ENCODE assay signal across 8 cellular contexts in genomic region chr13:24693862-24694471, GRCh38. TPM values are rescaled to one million over a fixed set of nuclear protein-coding genes. Genes with fewer than 3 reads are reported as not detected.
A peak's percentile ranks its signal among the peaks of the same experiment; 100 is the strongest.
DNase-seq lines count a peak whose midpoint lies in the region; ATAC-seq and TF ChIP-seq lines count a peak whose summit lies in the region.

No MANE protein-coding gene starts in this region.

- H3K27me3 Mint-ChIP-seq in activated CD4-positive, alpha-beta T cell treated with anti-CD3 and anti-CD28 coated beads, Interleukin-2, amount 10 ng/mL, durations not matched to agents 24 days and 14 days, result peaks cover 39% of the 10 kb centered on the region

- ATAC-seq in HG02885 (IDR thresholded peaks at IDR 0.05; ENCODE audit: poor library complexity, unreplicated experiment) (peak; percentile 67), GM19351 (IDR thresholded peaks at IDR 0.05; ENCODE audit: unreplicated experiment) (no peak)

- no peaks in the 10 kb centered on the region for H3F3A ChIP-seq in neural cell (ENCODE audit: insufficient read depth, low read length, poor library complexity, severe bottlenecking)

- peak; percentile 84 for DNase-seq in activated CD4-positive, alpha-beta T cell treated with anti-CD3 and anti-CD28 coated beads, Interleukin-2, amount 10 ng/mL, durations not matched to agents 24 days and 14 days
- DNase-seq in activated CD4-positive, alpha-beta T cell treated with anti-CD3 and anti-CD28 coated beads for 1 hour, result no peak
- peak; percentile 63 for DNase-seq in NCI-H460 (ENCODE audit: extremely low read depth, low read depth)
- peak; percentile 40 for DNase-seq in activated CD4-positive, CD25-positive, alpha-beta regulatory T cell treated with anti-CD3 and anti-CD28 coated beads, Interleukin-2, amount 50 U/mL, for 72 hours
- peak; percentile 60 for DNase-seq in fibroblast of mammary gland (ENCODE audit: low read depth)

- peaks cover 6% of the 10 kb centered on the region for H3K4me1 Mint-ChIP-seq in activated CD4-positive, alpha-beta T cell treated with anti-CD3 and anti-CD28 coated beads, Interleukin-2, amount 10 ng/mL, durations not matched to agents 24 days and 14 days

- no peaks in the 10 kb centered on the region for H3K9me3 Mint-ChIP-seq in activated CD4-positive, alpha-beta T cell treated with anti-CD3 and anti-CD28 coated beads, Interleukin-2, amount 10 ng/mL, durations not matched to agents 24 days and 14 days

- no peaks in the 10 kb centered on the region for H3K79me2 ChIP-seq in neural cell (replicated peaks; ENCODE audit: insufficient read depth, low read length)

- TF ChIP-seq CTCF in fibroblast of mammary gland (conservative IDR thresholded peaks at IDR 0.05; ENCODE audit: control insufficient read depth, insufficient read depth, low read depth, low read length) (peak; percentile 66), neural cell (IDR thresholded peaks at IDR 0.05; ENCODE audit: poor library complexity, severe bottlenecking) (peak; percentile 46)

- TF ChIP-seq RAD21 in neural cell (conservative IDR thresholded peaks at IDR 0.05), result no peak

- H3K9ac ChIP-seq in neural cell (ENCODE audit: low read length), result no peak overlapping the region

- H2AFZ ChIP-seq in neural cell (ENCODE audit: low read depth, low read length), result no peak overlapping the region

- no peaks in the 10 kb centered on the region for H3K36me3 ChIP-seq in neural cell (ENCODE audit: insufficient read depth, low read length)

- no peaks in the 10 kb centered on the region for H3K9me2 ChIP-seq in neural cell (ENCODE audit: insufficient read depth, low read length)

- peak overlapping the region; percentile 32 for H3K4me3 Mint-ChIP-seq in activated CD4-positive, alpha-beta T cell treated with anti-CD3 and anti-CD28 coated beads, Interleukin-2, amount 10 ng/mL, durations not matched to agents 24 days and 14 days

- H3K4me3 ChIP-seq in fibroblast of mammary gland (ENCODE audit: control insufficient read depth, low read depth, low read length), result no peak overlapping the region
- no peak overlapping the region for H3K4me3 ChIP-seq in neural cell (ENCODE audit: low read length)

- H3K27ac ChIP-seq in neural cell (ENCODE audit: low read length), result no peak overlapping the region

- H3K4me2 ChIP-seq in neural cell (ENCODE audit: low read length), result no peak overlapping the region

- H3K36me3 Mint-ChIP-seq in activated CD4-positive, alpha-beta T cell treated with anti-CD3 and anti-CD28 coated beads, Interleukin-2, amount 10 ng/mL, durations not matched to agents 24 days and 14 days (ENCODE audit: low read depth), result no peaks in the 10 kb centered on the region

- H3K9me3 ChIP-seq in neural cell (ENCODE audit: low read length), result no peaks in the 10 kb centered on the region

- no peaks in the 10 kb centered on the region for H4K20me1 ChIP-seq in neural cell (ENCODE audit: insufficient read depth)

- H3K27me3 ChIP-seq in neural cell (ENCODE audit: insufficient read depth, low read depth, low read length), result no peaks in the 10 kb centered on the region

- intact Hi-C loops in activated CD4-positive, alpha-beta T cell treated with anti-CD3 and anti-CD28 coated beads, Interleukin-2, amount 10 ng/mL, durations not matched to agents 24 days and 14 days (cut with micrococcal nuclease), result loop anchor here (1.0 kb wide), 1 partner anchor 34 kb away; no protein-coding TSS in a partner anchor

- no peak overlapping the region for H3K27ac Mint-ChIP-seq in activated CD4-positive, alpha-beta T cell treated with anti-CD3 and anti-CD28 coated beads, Interleukin-2, amount 10 ng/mL, durations not matched to agents 24 days and 14 days

- no peak for TF ChIP-seq EP300 in neural cell (conservative IDR thresholded peaks at IDR 0.05; ENCODE audit: poor library complexity, severe bottlenecking)

TF ChIP-seq in neural cell, 6 proteins besides CTCF, POLR2A, EP300 and RAD21:
- TF ChIP-seq MXI1 (conservative IDR thresholded peaks at IDR 0.05; ENCODE audit: poor library complexity, severe bottlenecking) (no peak), REST (IDR thresholded peaks at IDR 0.05; ENCODE audit: borderline replicate concordance) (no peak), TAF1 (IDR thresholded peaks at IDR 0.05; ENCODE audit: low read depth) (no peak), SMC3 (conservative IDR thresholded peaks at IDR 0.05; ENCODE audit: poor library complexity) (no peak), EZH2 (IDR thresholded peaks at IDR 0.05; ENCODE audit: borderline replicate concordance, insufficient read depth, low read length, poor library complexity, severe bottlenecking) (no peak), POLR2AphosphoS5 (IDR thresholded peaks at IDR 0.05) (no peak)

RNA-seq across cellular contexts. Expression of gene ATP12A, which starts 13.8 kb away (rescaled TPM):
- total RNA-seq in activated CD4-positive, alpha-beta T cell treated with anti-CD3 and anti-CD28 coated beads, Interleukin-2, amount 10 ng/mL, durations not matched to agents 24 days and 14 days, result 0.23 and 0.28 TPM in 2 replicates
- total RNA-seq in NCI-H460 (2014; rRNA removed; shearing (Covaris generic)), result 0.10 TPM in 1 of 2 replicates, not detected in the other
- not detected in 2 replicates for polyA plus RNA-seq in NCI-H460 (2014; cell fraction: nucleus; rRNA removed)
- not detected in 2 replicates for polyA plus RNA-seq in neural cell
- not detected in 2 replicates for polyA minus RNA-seq in neural cell
